9 cellular contexts compared by ENCODE assay signal in the genomic region with DNA sequence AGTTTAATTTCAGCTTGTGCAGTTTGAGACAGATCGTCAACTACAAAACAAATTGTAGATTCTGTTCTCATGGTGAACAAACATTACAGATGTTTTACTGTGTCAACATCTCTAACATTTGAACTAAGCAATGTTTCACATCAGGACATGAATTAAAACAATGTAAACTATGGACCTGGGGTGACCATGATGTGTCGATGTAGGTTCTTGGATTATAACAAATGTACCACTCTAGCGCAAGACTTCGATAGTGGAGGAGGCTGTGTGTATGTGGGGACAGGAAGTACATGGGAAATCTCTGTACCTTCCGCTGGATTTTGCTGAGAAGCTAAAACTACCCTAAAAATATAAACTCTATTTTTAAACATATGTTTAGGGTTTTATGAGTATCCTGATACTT. TPM values are rescaled to one million over a fixed set of nuclear protein-coding genes. Genes with fewer than 3 reads are reported as not detected.
DNase-seq lines count a peak whose midpoint lies in the region; TF ChIP-seq lines count a peak whose summit lies in the region.
"Had no signal": no experiment of that assay in that cellular context is flagged by ENCODE, and none has a peak within 500 bp of the region (broad histone marks: within the 10 kb centered on the region; RNA-seq: fewer than 3 reads in every experiment).

No MANE protein-coding gene starts in this region.

- H3K4me1 ChIP-seq in colonic mucosa, result no peaks in the 10 kb centered on the region
- H3K4me1 ChIP-seq in osteoblast (ENCODE audit: insufficient read depth, low read length), result peaks cover 31% of the 10 kb centered on the region
- no peaks in the 10 kb centered on the region for H3K4me1 ChIP-seq in SJCRH30

- H3K4me3 ChIP-seq in GM12875 (ENCODE audit: low read depth, low read length) (peak overlapping the region; percentile 13), colonic mucosa (no peak overlapping the region), osteoblast (ENCODE audit: insufficient read depth, low read length) (no peak overlapping the region), SJCRH30 (no peak overlapping the region)

- no peaks in the 10 kb centered on the region for H3K9me3 ChIP-seq in colonic mucosa
- no peaks in the 10 kb centered on the region for H3K9me3 ChIP-seq in osteoblast (ENCODE audit: low read depth, low read length)
- H3K9me3 ChIP-seq in SJCRH30 (replicated peaks), result no peaks in the 10 kb centered on the region

- no peaks in the 10 kb centered on the region for H3K27me3 ChIP-seq in colonic mucosa
- no peaks in the 10 kb centered on the region for H3K27me3 ChIP-seq in osteoblast (ENCODE audit: insufficient read depth, low read length)
- H3K27me3 ChIP-seq in SJCRH30, result no peaks in the 10 kb centered on the region

- no peak overlapping the region for H3K9ac ChIP-seq in colonic mucosa (ENCODE audit: low read depth in 2 of 2, low read length in 2 of 2)

- H3K27ac ChIP-seq in colonic mucosa, result peak overlapping the region; percentile 85
- peak overlapping the region; percentile 97 for H3K27ac ChIP-seq in osteoblast (ENCODE audit: low read depth, low read length)
- H3K27ac ChIP-seq in SJCRH30, result no peak overlapping the region

- TF ChIP-seq CTCF in GM12875 (IDR thresholded peaks at IDR 0.05; ENCODE audit: borderline replicate concordance, insufficient read depth, low read depth, low read length), result no peak
- no peak for TF ChIP-seq CTCF in colonic mucosa (IDR thresholded peaks at IDR 0.05)
- TF ChIP-seq CTCF in osteoblast (IDR thresholded peaks at IDR 0.05; ENCODE audit: extremely low read depth, low read depth, low read length), result no peak

- H2AFZ ChIP-seq in osteoblast (ENCODE audit: low read length), result no peak overlapping the region

- peaks cover 88% of the 10 kb centered on the region for H3K79me2 ChIP-seq in osteoblast (ENCODE audit: insufficient read depth, low read length)

- peak; percentile 62 for DNase-seq in NAMALWA (ENCODE audit: low spot score)
- DNase-seq in colonic mucosa, result no peak
- DNase-seq in osteoblast (ENCODE audit: insufficient read length, low spot score, missing footprints), result no peak
- no peak for DNase-seq in amygdala (lab: John Stamatoyannopoulos, UW)
- DNase-seq in activated CD4-positive, CD25-positive, alpha-beta regulatory T cell (lab: John Stamatoyannopoulos, UW), result no peak
- DNase-seq in SW 1271 (lab: John Stamatoyannopoulos, UW), result no peak
- DNase-seq in SJCRH30, result no peak
- DNase-seq: stimulated activated CD4-positive, alpha-beta T cell treated with anti-CD3 and anti-CD28 coated beads, Interleukin-4, amount 100 ng/mL, for 1 hour had no signal

- H3K36me3 ChIP-seq in colonic mucosa (no peaks in the 10 kb centered on the region), osteoblast (ENCODE audit: insufficient read depth, low read length) (no peaks in the 10 kb centered on the region), SJCRH30 (no peaks in the 10 kb centered on the region)

- no peaks in the 10 kb centered on the region for H4K20me1 ChIP-seq in osteoblast (ENCODE audit: insufficient read depth, low read length)

- intact Hi-C loops in colonic mucosa (cut with DNase I), result no loop called here

- peak overlapping the region; percentile 95 for H3K4me2 ChIP-seq in osteoblast (ENCODE audit: insufficient read depth, low read length)

RNA-seq across cellular contexts. Expression of gene HIVEP2, which starts 17.1 kb away (rescaled TPM):
- total RNA-seq in colonic mucosa, result 10 to 100 TPM in 1 of 2 donors, 1 to 10 TPM in 1; 5.3 to 15.2 TPM
- total RNA-seq in osteoblast, result 30.4 and 57.8 TPM in 2 replicates
- total RNA-seq in SJCRH30 (2014; rRNA removed; shearing (Covaris generic)), result 8.2 and 11.6 TPM in 2 replicates
